In the genomic region with DNA sequence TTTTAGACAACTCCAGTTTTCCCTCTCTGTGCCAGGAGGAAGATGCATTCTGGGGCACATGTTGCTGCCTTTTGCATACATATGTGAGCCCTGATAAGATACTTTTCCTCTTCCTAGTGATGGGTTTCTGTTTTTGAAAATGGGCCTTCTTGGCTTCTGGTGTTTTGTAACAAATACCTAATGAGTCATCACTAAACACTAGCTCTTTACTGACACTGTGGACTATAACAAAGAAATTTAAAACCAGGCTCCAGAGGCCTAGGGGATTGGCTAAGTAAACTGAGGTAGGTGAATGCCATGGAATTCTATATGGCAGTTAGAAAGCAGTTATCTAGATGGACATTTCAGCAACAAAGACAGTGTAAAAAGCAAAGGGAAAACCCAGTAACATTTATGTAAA, we compare ENCODE assay signal across 18 cellular contexts.
A peak's percentile ranks its signal among the peaks of the same experiment; 100 is the strongest.
DNase-seq lines count a peak whose midpoint lies in the region; ATAC-seq and TF ChIP-seq lines count a peak whose summit lies in the region.
"Had no signal": no experiment of that assay in that cellular context is flagged by ENCODE, and none has a peak within 500 bp of the region (broad histone marks: within the 10 kb centered on the region; RNA-seq: fewer than 3 reads in every experiment).

No MANE protein-coding gene starts in this region.

- 0 out of 2 replicates have a peak overlapping the region, but pooled peaks have one; percentile 17 for H2BK20ac ChIP-seq in IMR-90 (ENCODE audit: low read depth, low read length)

- H3K9me1 ChIP-seq in IMR-90 (ENCODE audit: insufficient read depth, low read length) = peaks cover 13% of the 10 kb centered on the region

- in situ Hi-C loops in IMR-90 (cut with MboI; ENCODE audit: low sequenced_read_pairs) (no loop called here), mammary epithelial cell (cut with MboI; ENCODE audit: low sequenced_read_pairs in 2 of 2) (no loop called here)

- no peak overlapping the region for H2AK5ac ChIP-seq in IMR-90 (ENCODE audit: low read depth, low read length)

- H3K9ac ChIP-seq in IMR-90 (ENCODE audit: low read depth, low read length) = no peak overlapping the region
- no peak overlapping the region for H3K9ac ChIP-seq in mammary epithelial cell (ENCODE audit: insufficient read depth, low read length)

- H3K23ac ChIP-seq in IMR-90 (ENCODE audit: low read depth, low read length) = no peak overlapping the region

- no peaks in the 10 kb centered on the region for H3K36me3 ChIP-seq in ACC112 (ENCODE audit: insufficient read depth, low read length)
- H3K36me3 ChIP-seq in IMR-90 (ENCODE audit: control insufficient read depth, insufficient read depth, low read length) = no peaks in the 10 kb centered on the region
- H3K36me3 ChIP-seq in mammary epithelial cell (ENCODE audit: insufficient read depth, low read length) = no peaks in the 10 kb centered on the region
- H3K36me3 ChIP-seq: sigmoid colon had no signal

- intact Hi-C loops in IMR-90 (cut with micrococcal nuclease) (no loop called here), mammary epithelial cell (cut with micrococcal nuclease) (no loop called here)

- no peak overlapping the region; the same call in 1 of the 2 replicates for H4K5ac ChIP-seq in IMR-90 (ENCODE audit: low read depth, low read length)

- H3K79me1 ChIP-seq in IMR-90 (ENCODE audit: low read depth in 1 of 2, low read length in 2 of 2) = peaks cover 3 to 4% of the 10 kb centered on the region in 2 experiments; a peak in 1 of 4 replicates

- peak overlapping the region; percentile 77; the same call in 1 of the 2 replicates for H3K14ac ChIP-seq in IMR-90 (replicated peaks; ENCODE audit: low read depth, low read length)

- H3K4me2 ChIP-seq in IMR-90 (ENCODE audit: low read depth, low read length) (peak overlapping the region; percentile 32; the same call in 1 of the 2 replicates), mammary epithelial cell (ENCODE audit: insufficient read depth, low read depth, low read length) (no peak overlapping the region)

- H2BK120ac ChIP-seq in IMR-90 (ENCODE audit: low read depth, low read length) = peak overlapping the region; percentile 3; the same call in 1 of the 2 replicates

- peak overlapping the region; percentile 42 for H2AFZ ChIP-seq in ACC112 (ENCODE audit: low read length, unreplicated experiment)
- H2AFZ ChIP-seq in IMR-90 (replicated peaks; ENCODE audit: low read length, poor library complexity) = no peak overlapping the region
- H2AFZ ChIP-seq in mammary epithelial cell (ENCODE audit: low read depth, low read length) = no peak overlapping the region

- dilution Hi-C loops in IMR-90 (cut with HindIII; ENCODE audit: low sequenced_read_pairs, unreplicated experiment) = no loop called here
- dilution Hi-C loops in mammary epithelial cell (cut with HindIII; ENCODE audit: low sequenced_read_pairs) = no loop called here

- H3K9me3 ChIP-seq in IMR-90 (ENCODE audit: control insufficient read depth, insufficient read depth, low read length) (no peaks in the 10 kb centered on the region), mammary epithelial cell (replicated peaks; ENCODE audit: insufficient read depth, low read length) (no peaks in the 10 kb centered on the region)
- H3K9me3 ChIP-seq: sigmoid colon had no signal

- H3K4me1 ChIP-seq in ACC112 (ENCODE audit: control insufficient read depth, insufficient read depth, low read length, unreplicated experiment) = peaks cover 8% of the 10 kb centered on the region
- H3K4me1 ChIP-seq in IMR-90 (ENCODE audit: control insufficient read depth, insufficient read depth, low read length) = peaks cover 13% of the 10 kb centered on the region
- peaks cover 6% of the 10 kb centered on the region for H3K4me1 ChIP-seq in mammary epithelial cell (ENCODE audit: insufficient read depth, low read length)
- H3K4me1 ChIP-seq: sigmoid colon had no signal

- POLR2A ChIA-PET in IMR-90 (lab: Charles Lee; ENCODE audit: unreplicated experiment) = no interaction called here

- H3K27me3 ChIP-seq in ACC112 (ENCODE audit: insufficient read depth, low read length) = no peaks in the 10 kb centered on the region
- no peaks in the 10 kb centered on the region for H3K27me3 ChIP-seq in IMR-90 (ENCODE audit: control insufficient read depth, insufficient read depth, low read length)
- H3K27me3 ChIP-seq in mammary epithelial cell (ENCODE audit: insufficient read depth, low read length) = no peaks in the 10 kb centered on the region
- H3K27me3 ChIP-seq: dorsolateral prefrontal cortex, sigmoid colon had no signal

- CTCF ChIA-PET in IMR-90 (lab: Yijun Ruan, JAX) (no interaction called here), mammary epithelial cell (lab: Charles Lee; ENCODE audit: low non-redundant PET) (no interaction called here)

- no peak for TF ChIP-seq POLR2A in IMR-90 (IDR thresholded peaks at IDR 0.05; ENCODE audit: low read depth, low read length)

- H3K18ac ChIP-seq in IMR-90 (ENCODE audit: low read depth, low read length) = peak overlapping the region; percentile 71

- DNase-seq in IMR-90 (peak; percentile 73), mammary epithelial cell (peak; percentile 31), lung microvascular endothelial cell (ENCODE audit: low read depth in 2 of 2) (peak; percentile 35 to 42), coronary artery (ENCODE audit: low spot score) (no peak)
- DNase-seq: activated CD4-positive, alpha-beta T cell treated with anti-CD3 and anti-CD28 coated beads, Interleukin-2, amount 50 U/mL, for 48 hours; activated T-cell treated with anti-CD3 and anti-CD28 coated beads, Interleukin-2, amount 50 U/mL, for 72 hours; amniotic stem cell; dorsolateral prefrontal cortex; head of caudate nucleus; natural killer cell; NCI-H2081; SHP77 treated with DMSO at 0.1 percent for 48 hours; sigmoid colon; stimulated activated naive CD4-positive, alpha-beta T cell treated with Interleukin-2 at 50 U/mL for 16 hours had no signal

- peak overlapping the region; percentile 37 for H2BK5ac ChIP-seq in IMR-90 (ENCODE audit: low read depth, low read length, poor library complexity, severe bottlenecking)

- H3K27ac ChIP-seq in ACC112 (ENCODE audit: low read depth, low read length) (no peak overlapping the region), IMR-90 (ENCODE audit: insufficient read depth, low read length) (peak overlapping the region; percentile 54; the same call in 1 of the 2 replicates), mammary epithelial cell (ENCODE audit: insufficient read depth, low read depth, low read length) (no peak overlapping the region), coronary artery (peak overlapping the region in 1 of 2 donors; percentile 38)
- H3K27ac ChIP-seq: dorsolateral prefrontal cortex had no signal

- H4K91ac ChIP-seq in IMR-90 (ENCODE audit: insufficient read depth, low read depth, low read length) = 0 out of 2 replicates have a peak overlapping the region, but pooled peaks have one; percentile 3

- no TSS peak for BruUV-seq in IMR-90 (replicated peaks; lab: Mats Ljungman, UMichigan)
- BruUV-seq in mammary epithelial cell (replicated peaks; lab: Mats Ljungman, UMichigan) = no TSS peak

- H4K20me1 ChIP-seq in IMR-90 (ENCODE audit: insufficient read depth, low read length) = 0 out of 2 replicates have a peak, but pooled peaks cover 3% of the 10 kb centered on the region
- no peaks in the 10 kb centered on the region for H4K20me1 ChIP-seq in mammary epithelial cell (ENCODE audit: insufficient read depth, low read length)

- TF ChIP-seq RAD21 in IMR-90 (IDR thresholded peaks at IDR 0.05; ENCODE audit: low read length) = no peak

- 0 out of 3 replicates have a peak overlapping the region, but pooled peaks have one; percentile 6 for H2BK15ac ChIP-seq in IMR-90 (ENCODE audit: low read depth, low read length)

- ATAC-seq in IMR-90 (ENCODE audit: low read depth) = peak; percentile 90
- no peak for ATAC-seq in HG02798 (IDR thresholded peaks at IDR 0.05; ENCODE audit: poor library complexity, unreplicated experiment)
- no peak for ATAC-seq in GM21367 (IDR thresholded peaks at IDR 0.05; ENCODE audit: unreplicated experiment)
- no peak for ATAC-seq in HG02623 (IDR thresholded peaks at IDR 0.05; ENCODE audit: unreplicated experiment)
- ATAC-seq: activated T-cell treated with anti-CD3 and anti-CD28 coated beads, Interleukin-2, amount 50 U/mL, for 72 hours; natural killer cell had no signal

- H4K8ac ChIP-seq in IMR-90 (ENCODE audit: low read depth in 2 of 2, low read length in 2 of 2) = peak overlapping the region in 1 of 2 experiments; percentile 34; a peak in 2 of 4 replicates

- no peak overlapping the region; the same call in 1 of the 2 replicates for H3K56ac ChIP-seq in IMR-90 (ENCODE audit: extremely low read depth, insufficient read depth, low read length)

- no peaks in the 10 kb centered on the region for H3K79me2 ChIP-seq in ACC112 (ENCODE audit: control insufficient read depth, insufficient read depth, low read length, unreplicated experiment)
- no peaks in the 10 kb centered on the region for H3K79me2 ChIP-seq in mammary epithelial cell (ENCODE audit: insufficient read depth, low read length)

- TF ChIP-seq CTCF in IMR-90 (conservative IDR thresholded peaks at IDR 0.05; ENCODE audit: low read depth, low read length) (no peak), mammary epithelial cell (conservative IDR thresholded peaks at IDR 0.05 in 1 of 2, IDR thresholded peaks at IDR 0.05 in 1 of 2; ENCODE audit: extremely low read depth in 1 of 2, insufficient read depth in 1 of 2, low read depth in 1 of 2, low read length in 2 of 2) (no peak), coronary artery (IDR thresholded peaks at IDR 0.05) (no peak)

- H3K4ac ChIP-seq in IMR-90 (ENCODE audit: low read depth, low read length) = no peak overlapping the region; the same call in 1 of the 2 replicates

- no peak overlapping the region for H3K4me3 ChIP-seq in ACC112 (ENCODE audit: low read depth, low read length)
- H3K4me3 ChIP-seq in IMR-90 (ENCODE audit: insufficient read depth, low read depth, low read length) = no peak overlapping the region
- H3K4me3 ChIP-seq in mammary epithelial cell (replicated peaks in 1 of 3; ENCODE audit: insufficient read depth in 1 of 3, low read depth in 2 of 3, low read length in 3 of 3) = no peak overlapping the region
- no peak overlapping the region for H3K4me3 ChIP-seq in coronary artery
- H3K4me3 ChIP-seq: dorsolateral prefrontal cortex, sigmoid colon had no signal

- H2AK9ac ChIP-seq in IMR-90 (replicated peaks; ENCODE audit: low read depth, low read length, poor library complexity) = no peak overlapping the region

TF ChIP-seq in IMR-90, 13 proteins besides CTCF, POLR2A, EP300 and RAD21:
- peak; percentile 69; the same call in 1 of the 2 replicates for TF ChIP-seq FOS (IDR thresholded peaks at IDR 0.05; ENCODE audit: low read depth, low read length)
- no peak for TF ChIP-seq CHD1 (IDR thresholded peaks at IDR 0.05; ENCODE audit: low read depth, low read length)
- 0 out of 2 replicates have a peak, but pooled peaks have one; percentile 24 for TF ChIP-seq CEBPB (IDR thresholded peaks at IDR 0.05; ENCODE audit: low read depth, low read length)
